In genomic region chr9:78236511-78236950, GRCh38 we compare ENCODE assay signal across 8 cellular contexts. TPM values are rescaled to one million over a fixed set of nuclear protein-coding genes. Genes with fewer than 3 reads are reported as not detected.
DNase-seq lines count a peak whose midpoint lies in the region; ATAC-seq and TF ChIP-seq lines count a peak whose summit lies in the region.

No MANE protein-coding gene starts in this region.

- H3K27ac ChIP-seq in CD8-positive, alpha-beta T cell (ENCODE audit: low read depth, low read length) = peak overlapping the region; percentile 83
- H3K27ac ChIP-seq in right atrium auricular region = peak overlapping the region; percentile 75 to 81

- peak; percentile 1 for ATAC-seq in CD8-positive, alpha-beta T cell
- ATAC-seq in GM19397 (IDR thresholded peaks at IDR 0.05; ENCODE audit: unreplicated experiment) = peak; percentile 14
- peak; percentile 7 for ATAC-seq in HG03558 (IDR thresholded peaks at IDR 0.05; ENCODE audit: extremely low read depth, unreplicated experiment)

- no peaks in the 10 kb centered on the region for H3K27me3 ChIP-seq in CD8-positive, alpha-beta T cell (ENCODE audit: insufficient read depth, low read length)
- H3K27me3 ChIP-seq in right atrium auricular region (no peaks in the 10 kb centered on the region), skeletal muscle satellite cell (ENCODE audit: control insufficient read depth, insufficient read depth, low read length) (no peaks in the 10 kb centered on the region)

- DNase-seq in CD8-positive, alpha-beta T cell = no peak
- no peak for DNase-seq in activated CD4-positive, alpha-beta memory T cell treated with anti-CD3 and anti-CD28 coated beads for 36 hours
- DNase-seq in right atrium auricular region (ENCODE audit: low spot score) = no peak
- no peak for DNase-seq in foreskin melanocyte
- DNase-seq in NCI-H1092 treated with DMSO at 0.1 percent for 48 hours (lab: John Stamatoyannopoulos, UW) = no peak

- peaks cover 25% of the 10 kb centered on the region for H3K36me3 Mint-ChIP-seq in CD8-positive, alpha-beta T cell
- peaks cover 18% of the 10 kb centered on the region for H3K36me3 Mint-ChIP-seq in activated CD4-positive, alpha-beta memory T cell treated with anti-CD3 and anti-CD28 coated beads for 36 hours

- H3K4me1 ChIP-seq in CD8-positive, alpha-beta T cell (ENCODE audit: insufficient read depth, low read length) = peaks cover 33% of the 10 kb centered on the region
- H3K4me1 ChIP-seq in right atrium auricular region (peaks cover 0 to 7% of the 10 kb centered on the region in 2 donors), skeletal muscle satellite cell (ENCODE audit: control insufficient read depth, insufficient read depth, low read length) (peaks cover 12% of the 10 kb centered on the region)

- peak overlapping the region; percentile 91 for H3K9ac ChIP-seq in skeletal muscle satellite cell (ENCODE audit: low read depth, low read length)

- TF ChIP-seq CTCF in CD8-positive, alpha-beta T cell (IDR thresholded peaks at IDR 0.05) = no peak
- TF ChIP-seq CTCF in right atrium auricular region (IDR thresholded peaks at IDR 0.05) = no peak

- peak overlapping the region; percentile 91 for H3K4me3 ChIP-seq in CD8-positive, alpha-beta T cell (ENCODE audit: low read depth, low read length)
- H3K4me3 ChIP-seq in right atrium auricular region (peak overlapping the region; percentile 65 to 88), skeletal muscle satellite cell (ENCODE audit: low read length) (peak overlapping the region; percentile 88)

- H3K4me3 Mint-ChIP-seq in CD8-positive, alpha-beta T cell = no peak overlapping the region
- peak overlapping the region; percentile 94 for H3K4me3 Mint-ChIP-seq in activated CD4-positive, alpha-beta memory T cell treated with anti-CD3 and anti-CD28 coated beads for 36 hours

- H3K9me3 Mint-ChIP-seq in CD8-positive, alpha-beta T cell = no peaks in the 10 kb centered on the region
- H3K9me3 Mint-ChIP-seq in activated CD4-positive, alpha-beta memory T cell treated with anti-CD3 and anti-CD28 coated beads for 36 hours = no peaks in the 10 kb centered on the region

- no peaks in the 10 kb centered on the region for H3K9me3 ChIP-seq in CD8-positive, alpha-beta T cell (ENCODE audit: low read length)
- no peaks in the 10 kb centered on the region for H3K9me3 ChIP-seq in right atrium auricular region
- no peaks in the 10 kb centered on the region for H3K9me3 ChIP-seq in skeletal muscle satellite cell (replicated peaks; ENCODE audit: low read length)

- H3K4me2 ChIP-seq in skeletal muscle satellite cell (ENCODE audit: low read length) = peak overlapping the region; percentile 86

- POLR2A ChIA-PET in CD8-positive, alpha-beta T cell (lab: Charles Lee) = interaction anchor here (0.6 to 1.8 kb wide), 4 partner anchors 14 to 1037 kb away, joined by 3 to 10 read pairs (median 3); partner anchors contain the start of gene PSAT1
- POLR2A ChIA-PET in activated CD4-positive, alpha-beta memory T cell treated with anti-CD3 and anti-CD28 coated beads for 36 hours (lab: Charles Lee) = interaction anchor here (1.0 to 2.3 kb wide), 3 partner anchors 11 to 1335 kb away, joined by 3 to 19 read pairs (median 6); partner anchors contain the start of genes PSAT1 and TLE4

- H3K27ac Mint-ChIP-seq in CD8-positive, alpha-beta T cell = peak overlapping the region; percentile 83
- peak overlapping the region; percentile 28 for H3K27ac Mint-ChIP-seq in activated CD4-positive, alpha-beta memory T cell treated with anti-CD3 and anti-CD28 coated beads for 36 hours

- H3K27me3 Mint-ChIP-seq in CD8-positive, alpha-beta T cell (ENCODE audit: low read depth) = no peaks in the 10 kb centered on the region
- H3K27me3 Mint-ChIP-seq in activated CD4-positive, alpha-beta memory T cell treated with anti-CD3 and anti-CD28 coated beads for 36 hours = no peaks in the 10 kb centered on the region

- peaks cover 39% of the 10 kb centered on the region for H3K4me1 Mint-ChIP-seq in CD8-positive, alpha-beta T cell (ENCODE audit: low read depth)
- peaks cover 32% of the 10 kb centered on the region for H3K4me1 Mint-ChIP-seq in activated CD4-positive, alpha-beta memory T cell treated with anti-CD3 and anti-CD28 coated beads for 36 hours (ENCODE audit: low read depth)

- CTCF ChIA-PET in CD8-positive, alpha-beta T cell (lab: Charles Lee) = interaction anchor here (1.5 to 1.6 kb wide), 2 partner anchors 61 to 260 kb away, joined by 4 to 5 read pairs; partner anchors contain the start of gene PSAT1
- CTCF ChIA-PET in activated CD4-positive, alpha-beta memory T cell treated with anti-CD3 and anti-CD28 coated beads for 36 hours (lab: Charles Lee) = interaction anchor here (1.1 to 1.4 kb wide), 2 partner anchors 21 to 121 kb away, joined by 3 to 5 read pairs; no protein-coding TSS in a partner anchor

- intact Hi-C loops in CD8-positive, alpha-beta T cell (cut with DNase I, micrococcal nuclease) = loop anchor here (1.0 to 5.0 kb wide), 4 partner anchors 60 to 1059 kb away; partner anchors contain the start of genes GNAQ (in 2 of the 2), PSAT1 (in 2 of the 2) and VPS13A (in 2 of the 2)
- intact Hi-C loops in activated CD4-positive, alpha-beta memory T cell treated with anti-CD3 and anti-CD28 coated beads for 36 hours (cut with micrococcal nuclease) = loop anchor here (1.0 to 10.0 kb wide), 4 partner anchors 36 to 1062 kb away; partner anchors contain the start of genes GNAQ, PSAT1 and VPS13A

- H3K36me3 ChIP-seq in CD8-positive, alpha-beta T cell (ENCODE audit: insufficient read depth, low read length) = no peaks in the 10 kb centered on the region
- H3K36me3 ChIP-seq in right atrium auricular region (peaks cover 4% of the 10 kb centered on the region), skeletal muscle satellite cell (ENCODE audit: insufficient read depth, low read length) (no peaks in the 10 kb centered on the region)

RNA-seq across cellular contexts. Expression of gene CEP78, which starts 0.7 kb away (rescaled TPM):
- 10 to 100 TPM; 17.7 to 18.5 TPM for total RNA-seq in CD8-positive, alpha-beta T cell
- 10 to 100 TPM; 40.1 to 42.2 TPM for total RNA-seq in activated CD4-positive, alpha-beta memory T cell treated with anti-CD3 and anti-CD28 coated beads for 36 hours
- total RNA-seq in right atrium auricular region = 1 to 10 TPM; 2.4 to 4.2 TPM
- total RNA-seq in skeletal muscle satellite cell (2012; rRNA removed) = 18.6 and 19.5 TPM in 2 replicates
